24 cellular contexts compared by ENCODE assay signal in the genomic region with DNA sequence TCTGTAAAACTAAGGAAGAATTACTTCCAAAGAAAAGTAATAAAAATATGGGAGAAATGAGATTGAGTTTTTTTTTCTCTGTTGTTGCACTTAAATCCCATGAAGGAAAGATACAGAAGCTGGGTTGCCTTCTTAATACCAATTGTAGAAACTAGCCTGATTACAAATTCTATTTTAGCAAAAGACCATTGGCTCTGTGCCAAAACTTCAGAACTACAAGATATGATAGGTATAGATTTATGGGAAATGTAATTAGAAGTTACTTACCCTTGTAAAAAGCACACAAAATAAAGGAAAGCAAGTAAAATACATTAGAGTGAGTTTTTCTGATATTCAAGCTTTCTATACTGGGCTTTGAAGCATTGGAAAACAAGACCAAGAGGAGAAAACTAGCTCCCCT.
"Had no signal": no experiment of that assay in that cellular context is flagged by ENCODE, and none has a peak within 500 bp of the region (broad histone marks: within the 10 kb centered on the region; RNA-seq: fewer than 3 reads in every experiment).

No MANE protein-coding gene starts in this region.

- H3K27me3 ChIP-seq: ascending aorta, body of pancreas, MG63 had no signal

- ATAC-seq: activated CD8-positive, alpha-beta memory T cell treated with anti-CD3 and anti-CD28 coated beads, Interleukin-2, amount 10 ng/mL, durations not matched to agents 7 days and 5 days; body of pancreas; Panc1; T-cell had no signal

- DNase-seq: activated B cell treated with CpG ODN at 0.5 μM for 24 hours; activated CD4-positive, alpha-beta T cell treated with anti-CD3 and anti-CD28 coated beads for 1 hour; activated CD4-positive, alpha-beta T cell treated with anti-CD3 and anti-CD28 coated beads, Interleukin-2, amount 10 ng/mL, durations not matched to agents 24 days and 14 days; activated CD4-positive, alpha-beta T cell treated with anti-CD3 and anti-CD28 coated beads, Interleukin-2, amount 50 U/mL, for 48 hours; activated CD8-positive, alpha-beta memory T cell treated with anti-CD3 and anti-CD28 coated beads, Interleukin-2, amount 10 ng/mL, durations not matched to agents 7 days and 5 days; activated effector memory CD4-positive, alpha-beta T cell treated with Interleukin-2 at 50 U/mL for 16 hours; activated naive CD4-positive, alpha-beta T cell; activated T-cell treated with anti-CD3 and anti-CD28 coated beads, Interleukin-2, amount 50 U/mL, for 24 hours; body of pancreas; central memory CD4-positive, alpha-beta T cell; MG63; MV-4-11; NCI-H1092 treated with DMSO at 0.1 percent for 48 hours; NCI-H1694 treated with DMSO at 0.1 percent for 48 hours; NCI-H2171 treated with DMSO at 0.1 percent for 48 hours; NCI-H226; NCI-H526; SHP77; T-cell; T-helper 2 cell; T1000 had no signal

- H3K27ac ChIP-seq: ascending aorta, body of pancreas, coronary artery had no signal

- H3K9me3 ChIP-seq: ascending aorta, body of pancreas, MG63 had no signal

- H3K4me3 ChIP-seq: ascending aorta, body of pancreas, coronary artery, MG63 had no signal

- H3K36me3 ChIP-seq: MG63 had no signal

- H3K4me1 ChIP-seq: ascending aorta had no signal
